In the genomic region with DNA sequence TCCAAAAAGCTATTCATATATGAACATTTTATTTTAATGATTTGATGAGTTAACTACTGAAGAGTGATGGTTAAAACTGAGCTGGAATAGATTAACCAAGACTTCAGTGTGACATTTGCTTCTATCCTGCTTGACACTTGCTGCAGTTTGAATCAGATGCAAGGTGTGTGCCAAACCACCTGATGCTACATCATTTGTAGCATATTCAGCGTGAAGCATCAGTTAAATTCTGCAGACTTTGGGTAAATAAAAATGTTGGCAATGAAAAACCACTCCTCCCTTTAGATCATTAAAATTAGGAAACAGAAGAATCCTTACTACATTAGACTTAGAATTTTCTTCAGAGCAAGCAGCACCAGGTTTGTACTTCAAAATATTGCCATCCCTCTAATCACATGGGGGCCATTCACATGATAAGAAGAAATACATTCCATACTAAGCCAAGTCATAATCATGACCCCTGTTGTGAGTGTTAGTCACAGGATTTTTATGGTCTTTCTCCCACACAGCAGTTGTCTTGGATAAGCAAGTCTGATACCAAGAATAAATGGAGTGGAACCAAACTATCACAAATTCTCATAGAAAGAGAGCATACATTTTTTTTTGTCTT, we compare ENCODE assay signal across 1 cellular context.
TF ChIP-seq lines count a peak whose summit lies in the region.

No MANE protein-coding gene starts in this region.

TF ChIP-seq in HEK293, 187 proteins besides CTCF, POLR2A, EP300 and RAD21 (continued from another document and continues in another):
- TF ChIP-seq ELK4 (IDR thresholded peaks at IDR 0.05; ENCODE audit: borderline replicate concordance, low read depth, low read length) (no peak), ZNF239 (tag by site-specific recombination; IDR thresholded peaks at IDR 0.05) (no peak), ZNF155 (tag by site-specific recombination; IDR thresholded peaks at IDR 0.05) (no peak), IKZF3 (tag by site-specific recombination; IDR thresholded peaks at IDR 0.05) (peak; percentile 57; the same call in 1 of the 2 replicates), ZNF544 (tag by site-specific recombination; IDR thresholded peaks at IDR 0.05) (no peak), ZNF837 (tag by site-specific recombination; IDR thresholded peaks at IDR 0.05) (no peak), FEZF1 (tag by site-specific recombination; IDR thresholded peaks at IDR 0.05) (no peak), BCL6B (tag by site-specific recombination; IDR thresholded peaks at IDR 0.05) (no peak), ZNF223 (tag by site-specific recombination; IDR thresholded peaks at IDR 0.05) (no peak), ZNF133 (tag by site-specific recombination; IDR thresholded peaks at IDR 0.05) (no peak), ZNF404 (tag by site-specific recombination; IDR thresholded peaks at IDR 0.05) (no peak), ZNF776 (tag by site-specific recombination; IDR thresholded peaks at IDR 0.05; ENCODE audit: borderline replicate concordance) (no peak), ZNF843 (tag by site-specific recombination; IDR thresholded peaks at IDR 0.05) (peak; percentile 55; the same call in 1 of the 2 replicates), ZNF561 (tag by site-specific recombination; IDR thresholded peaks at IDR 0.05; ENCODE audit: borderline replicate concordance) (no peak), ZNF513 (tag by site-specific recombination; IDR thresholded peaks at IDR 0.05) (no peak), ZNF19 (tag by site-specific recombination; IDR thresholded peaks at IDR 0.05; ENCODE audit: low read depth) (no peak), KLF1 (tag by site-specific recombination; IDR thresholded peaks at IDR 0.05) (no peak), MZF1 (tag by site-specific recombination; IDR thresholded peaks at IDR 0.05; ENCODE audit: borderline replicate concordance) (no peak), ZNF214 (tag by site-specific recombination; IDR thresholded peaks at IDR 0.05; ENCODE audit: borderline replicate concordance) (no peak), ZNF302 (tag by site-specific recombination; IDR thresholded peaks at IDR 0.05; ENCODE audit: low read depth) (no peak), SETDB1 (IDR thresholded peaks at IDR 0.05; ENCODE audit: insufficient read length, low read length) (no peak), ZNF830 (tag by site-specific recombination; IDR thresholded peaks at IDR 0.05; ENCODE audit: low read depth) (no peak), YY1 (tag by site-specific recombination; IDR thresholded peaks at IDR 0.05) (no peak), ZFP69B (tag by site-specific recombination; IDR thresholded peaks at IDR 0.05) (peak; percentile 33; the same call in 1 of the 2 replicates), ZNF175 (tag by site-specific recombination; IDR thresholded peaks at IDR 0.05) (no peak), ZNF777 (tag by site-specific recombination; IDR thresholded peaks at IDR 0.05; ENCODE audit: borderline replicate concordance) (no peak), ZBTB1 (tag by site-specific recombination; IDR thresholded peaks at IDR 0.05) (no peak), ZNF530 (tag by site-specific recombination; IDR thresholded peaks at IDR 0.05; ENCODE audit: low read depth) (no peak), ZNF350 (tag by site-specific recombination; IDR thresholded peaks at IDR 0.05) (no peak)
- TF ChIP-seq, protein P1, sequence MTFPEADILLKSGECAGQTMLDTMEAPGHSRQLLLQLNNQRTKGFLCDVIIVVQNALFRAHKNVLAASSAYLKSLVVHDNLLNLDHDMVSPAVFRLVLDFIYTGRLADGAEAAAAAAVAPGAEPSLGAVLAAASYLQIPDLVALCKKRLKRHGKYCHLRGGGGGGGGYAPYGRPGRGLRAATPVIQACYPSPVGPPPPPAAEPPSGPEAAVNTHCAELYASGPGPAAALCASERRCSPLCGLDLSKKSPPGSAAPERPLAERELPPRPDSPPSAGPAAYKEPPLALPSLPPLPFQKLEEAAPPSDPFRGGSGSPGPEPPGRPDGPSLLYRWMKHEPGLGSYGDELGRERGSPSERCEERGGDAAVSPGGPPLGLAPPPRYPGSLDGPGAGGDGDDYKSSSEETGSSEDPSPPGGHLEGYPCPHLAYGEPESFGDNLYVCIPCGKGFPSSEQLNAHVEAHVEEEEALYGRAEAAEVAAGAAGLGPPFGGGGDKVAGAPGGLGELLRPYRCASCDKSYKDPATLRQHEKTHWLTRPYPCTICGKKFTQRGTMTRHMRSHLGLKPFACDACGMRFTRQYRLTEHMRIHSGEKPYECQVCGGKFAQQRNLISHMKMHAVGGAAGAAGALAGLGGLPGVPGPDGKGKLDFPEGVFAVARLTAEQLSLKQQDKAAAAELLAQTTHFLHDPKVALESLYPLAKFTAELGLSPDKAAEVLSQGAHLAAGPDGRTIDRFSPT (tag by site-specific recombination; IDR thresholded peaks at IDR 0.05) = peak; percentile 58; the same call in 1 of the 2 replicates
- TF ChIP-seq, protein P2, sequence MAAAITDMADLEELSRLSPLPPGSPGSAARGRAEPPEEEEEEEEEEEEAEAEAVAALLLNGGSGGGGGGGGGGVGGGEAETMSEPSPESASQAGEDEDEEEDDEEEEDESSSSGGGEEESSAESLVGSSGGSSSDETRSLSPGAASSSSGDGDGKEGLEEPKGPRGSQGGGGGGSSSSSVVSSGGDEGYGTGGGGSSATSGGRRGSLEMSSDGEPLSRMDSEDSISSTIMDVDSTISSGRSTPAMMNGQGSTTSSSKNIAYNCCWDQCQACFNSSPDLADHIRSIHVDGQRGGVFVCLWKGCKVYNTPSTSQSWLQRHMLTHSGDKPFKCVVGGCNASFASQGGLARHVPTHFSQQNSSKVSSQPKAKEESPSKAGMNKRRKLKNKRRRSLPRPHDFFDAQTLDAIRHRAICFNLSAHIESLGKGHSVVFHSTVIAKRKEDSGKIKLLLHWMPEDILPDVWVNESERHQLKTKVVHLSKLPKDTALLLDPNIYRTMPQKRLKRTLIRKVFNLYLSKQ (tag by site-specific recombination; IDR thresholded peaks at IDR 0.05; ENCODE audit: borderline replicate concordance) = no peak
- TF ChIP-seq, protein P3, sequence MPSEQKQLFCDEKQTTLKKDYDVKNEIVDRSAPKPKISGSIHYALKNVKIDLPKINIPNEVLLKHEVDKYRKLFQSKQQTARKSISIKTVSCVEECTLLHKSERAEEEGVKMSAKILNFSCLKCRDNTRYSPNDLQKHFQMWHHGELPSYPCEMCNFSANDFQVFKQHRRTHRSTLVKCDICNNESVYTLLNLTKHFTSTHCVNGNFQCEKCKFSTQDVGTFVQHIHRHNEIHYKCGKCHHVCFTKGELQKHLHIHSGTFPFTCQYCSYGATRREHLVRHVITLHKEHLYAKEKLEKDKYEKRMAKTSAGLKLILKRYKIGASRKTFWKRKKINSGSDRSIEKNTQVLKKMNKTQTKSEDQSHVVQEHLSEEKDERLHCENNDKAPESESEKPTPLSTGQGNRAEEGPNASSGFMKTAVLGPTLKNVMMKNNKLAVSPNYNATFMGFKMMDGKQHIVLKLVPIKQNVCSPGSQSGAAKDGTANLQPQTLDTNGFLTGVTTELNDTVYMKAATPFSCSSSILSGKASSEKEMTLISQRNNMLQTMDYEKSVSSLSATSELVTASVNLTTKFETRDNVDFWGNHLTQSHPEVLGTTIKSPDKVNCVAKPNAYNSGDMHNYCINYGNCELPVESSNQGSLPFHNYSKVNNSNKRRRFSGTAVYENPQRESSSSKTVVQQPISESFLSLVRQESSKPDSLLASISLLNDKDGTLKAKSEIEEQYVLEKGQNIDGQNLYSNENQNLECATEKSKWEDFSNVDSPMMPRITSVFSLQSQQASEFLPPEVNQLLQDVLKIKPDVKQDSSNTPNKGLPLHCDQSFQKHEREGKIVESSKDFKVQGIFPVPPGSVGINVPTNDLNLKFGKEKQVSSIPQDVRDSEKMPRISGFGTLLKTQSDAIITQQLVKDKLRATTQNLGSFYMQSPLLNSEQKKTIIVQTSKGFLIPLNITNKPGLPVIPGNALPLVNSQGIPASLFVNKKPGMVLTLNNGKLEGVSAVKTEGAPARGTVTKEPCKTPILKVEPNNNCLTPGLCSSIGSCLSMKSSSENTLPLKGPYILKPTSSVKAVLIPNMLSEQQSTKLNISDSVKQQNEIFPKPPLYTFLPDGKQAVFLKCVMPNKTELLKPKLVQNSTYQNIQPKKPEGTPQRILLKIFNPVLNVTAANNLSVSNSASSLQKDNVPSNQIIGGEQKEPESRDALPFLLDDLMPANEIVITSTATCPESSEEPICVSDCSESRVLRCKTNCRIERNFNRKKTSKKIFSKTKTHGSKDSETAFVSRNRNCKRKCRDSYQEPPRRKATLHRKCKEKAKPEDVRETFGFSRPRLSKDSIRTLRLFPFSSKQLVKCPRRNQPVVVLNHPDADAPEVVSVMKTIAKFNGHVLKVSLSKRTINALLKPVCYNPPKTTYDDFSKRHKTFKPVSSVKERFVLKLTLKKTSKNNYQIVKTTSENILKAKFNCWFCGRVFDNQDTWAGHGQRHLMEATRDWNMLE (tag by site-specific recombination; conservative IDR thresholded peaks at IDR 0.05; ENCODE audit: low read depth) = no peak
- TF ChIP-seq, protein P4, sequence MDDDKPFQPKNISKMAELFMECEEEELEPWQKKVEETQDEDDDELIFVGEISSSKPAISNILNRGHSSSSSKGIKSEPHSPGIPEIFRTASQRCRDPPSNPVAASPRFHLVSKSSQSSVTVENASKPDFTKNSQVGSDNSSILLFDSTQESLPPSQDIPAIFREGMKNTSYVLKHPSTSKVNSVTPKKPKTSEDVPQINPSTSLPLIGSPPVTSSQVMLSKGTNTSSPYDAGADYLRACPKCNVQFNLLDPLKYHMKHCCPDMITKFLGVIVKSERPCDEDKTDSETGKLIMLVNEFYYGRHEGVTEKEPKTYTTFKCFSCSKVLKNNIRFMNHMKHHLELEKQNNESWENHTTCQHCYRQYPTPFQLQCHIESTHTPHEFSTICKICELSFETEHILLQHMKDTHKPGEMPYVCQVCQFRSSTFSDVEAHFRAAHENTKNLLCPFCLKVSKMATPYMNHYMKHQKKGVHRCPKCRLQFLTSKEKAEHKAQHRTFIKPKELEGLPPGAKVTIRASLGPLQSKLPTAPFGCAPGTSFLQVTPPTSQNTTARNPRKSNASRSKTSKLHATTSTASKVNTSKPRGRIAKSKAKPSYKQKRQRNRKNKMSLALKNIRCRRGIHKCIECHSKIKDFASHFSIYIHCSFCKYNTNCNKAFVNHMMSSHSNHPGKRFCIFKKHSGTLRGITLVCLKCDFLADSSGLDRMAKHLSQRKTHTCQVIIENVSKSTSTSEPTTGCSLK (tag by site-specific recombination; IDR thresholded peaks at IDR 0.05) = no peak
- TF ChIP-seq, protein P5, sequence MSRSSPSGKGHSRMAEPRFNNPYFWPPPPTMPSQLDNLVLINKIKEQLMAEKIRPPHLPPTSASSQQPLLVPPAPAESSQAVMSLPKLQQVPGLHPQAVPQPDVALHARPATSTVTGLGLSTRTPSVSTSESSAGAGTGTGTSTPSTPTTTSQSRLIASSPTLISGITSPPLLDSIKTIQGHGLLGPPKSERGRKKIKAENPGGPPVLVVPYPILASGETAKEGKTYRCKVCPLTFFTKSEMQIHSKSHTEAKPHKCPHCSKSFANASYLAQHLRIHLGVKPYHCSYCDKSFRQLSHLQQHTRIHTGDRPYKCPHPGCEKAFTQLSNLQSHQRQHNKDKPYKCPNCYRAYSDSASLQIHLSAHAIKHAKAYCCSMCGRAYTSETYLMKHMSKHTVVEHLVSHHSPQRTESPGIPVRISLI (tag by site-specific recombination; IDR thresholded peaks at IDR 0.05) = no peak
- TF ChIP-seq, protein P6, sequence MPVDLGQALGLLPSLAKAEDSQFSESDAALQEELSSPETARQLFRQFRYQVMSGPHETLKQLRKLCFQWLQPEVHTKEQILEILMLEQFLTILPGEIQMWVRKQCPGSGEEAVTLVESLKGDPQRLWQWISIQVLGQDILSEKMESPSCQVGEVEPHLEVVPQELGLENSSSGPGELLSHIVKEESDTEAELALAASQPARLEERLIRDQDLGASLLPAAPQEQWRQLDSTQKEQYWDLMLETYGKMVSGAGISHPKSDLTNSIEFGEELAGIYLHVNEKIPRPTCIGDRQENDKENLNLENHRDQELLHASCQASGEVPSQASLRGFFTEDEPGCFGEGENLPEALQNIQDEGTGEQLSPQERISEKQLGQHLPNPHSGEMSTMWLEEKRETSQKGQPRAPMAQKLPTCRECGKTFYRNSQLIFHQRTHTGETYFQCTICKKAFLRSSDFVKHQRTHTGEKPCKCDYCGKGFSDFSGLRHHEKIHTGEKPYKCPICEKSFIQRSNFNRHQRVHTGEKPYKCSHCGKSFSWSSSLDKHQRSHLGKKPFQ (tag by site-specific recombination; IDR thresholded peaks at IDR 0.05) = no peak
